In the genomic region with DNA sequence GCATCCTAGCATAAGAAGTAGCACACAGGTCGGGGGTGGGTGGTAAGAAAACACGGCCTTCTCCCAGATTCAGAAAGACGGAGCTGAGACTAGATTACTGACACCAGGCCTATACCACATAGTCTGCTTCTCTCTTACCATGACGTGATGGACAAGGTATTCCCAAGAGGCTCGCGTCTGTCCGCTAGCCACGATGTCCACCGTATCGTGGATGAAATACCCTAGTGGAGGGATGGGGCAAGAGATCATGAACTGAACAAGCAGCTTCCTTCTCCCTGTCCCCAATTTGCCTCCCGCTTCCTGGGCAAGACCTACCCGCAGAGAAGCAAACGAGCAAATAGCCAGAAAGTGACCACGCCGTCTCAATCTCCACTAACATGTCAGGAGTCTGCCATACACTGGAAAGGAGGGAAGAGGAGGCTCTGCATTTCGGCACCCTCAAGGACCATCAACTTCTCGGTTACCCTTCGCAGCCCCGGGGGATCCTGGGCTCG, we compare ENCODE assay signal across 8 cellular contexts. TPM values are rescaled to one million over a fixed set of nuclear protein-coding genes. Genes with fewer than 3 reads are reported as not detected.
DNase-seq lines count a peak whose midpoint lies in the region; ATAC-seq, FAIRE-seq and TF ChIP-seq lines count a peak whose summit lies in the region.

No MANE protein-coding gene starts in this region.

- H3K36me3 ChIP-seq in NT2/D1 (ENCODE audit: insufficient read depth, insufficient read length, low read length) (peaks cover 43% of the 10 kb centered on the region), GM12878 (ENCODE audit: control insufficient read depth in 2 of 2, insufficient read depth in 2 of 2, low read length in 1 of 2) (peaks cover 12 to 20% of the 10 kb centered on the region in 2 experiments; a peak in 3 of 4 replicates), right lobe of liver (peaks cover 6 to 36% (median 23%) of the 10 kb centered on the region in 4 donors), urinary bladder (ENCODE audit: insufficient read depth) (peaks cover 2% of the 10 kb centered on the region)

- peak; percentile 41 for TF ChIP-seq POLR2A in GM12878 (IDR thresholded peaks at IDR 0.05; ENCODE audit: low read depth, low read length)
- TF ChIP-seq POLR2A in right lobe of liver (IDR thresholded peaks at IDR 0.05), result no peak

- DNase-seq in NT2/D1 (ENCODE audit: low read depth, low spot score), result no peak
- no peak for DNase-seq in GM12878 (ENCODE audit: low read depth, low spot score)
- no peak for DNase-seq in right lobe of liver
- DNase-seq in germinal center (ENCODE audit: low spot score), result no peak
- no peak for DNase-seq in CD1c-positive myeloid dendritic cell (ENCODE audit: extremely low spot score)

- no peaks in the 10 kb centered on the region for H3K27me3 ChIP-seq in NT2/D1 (ENCODE audit: insufficient read depth, insufficient read length)
- no peaks in the 10 kb centered on the region for H3K27me3 ChIP-seq in GM12878 (replicated peaks in 1 of 2; ENCODE audit: control insufficient read depth in 2 of 2, insufficient read depth in 2 of 2, low read length in 1 of 2)
- no peaks in the 10 kb centered on the region for H3K27me3 ChIP-seq in right lobe of liver

- FAIRE-seq in GM12878 (lab: Jason Lieb, UNC), result no peak

- POLR2A ChIA-PET in GM12878 (lab: Charles Lee), result interaction anchor here (1.4 to 17.2 kb wide), 5 partner anchors 10 to 177 kb away, joined by 4 to 485 read pairs (median 9); a partner anchor contains a TSS

- CTCF ChIA-PET in GM12878 (lab: Yijun Ruan, JAX), result interaction anchor here (1.0 to 12.6 kb wide), 6 partner anchors 24 to 392 kb away, joined by 3 to 394 read pairs (median 30); a partner anchor contains a TSS

- TF ChIP-seq CTCF in 22Rv1 (IDR thresholded peaks at IDR 0.05) (no peak), GM12872 (IDR thresholded peaks at IDR 0.05; ENCODE audit: insufficient read depth, low read depth, low read length) (peak; percentile 41; the same call in 1 of the 3 replicates), GM12878 (IDR thresholded peaks at IDR 0.05 in 2 of 3, conservative IDR thresholded peaks at IDR 0.05 in 1 of 3; ENCODE audit: control insufficient read depth in 2 of 3, extremely low read depth in 1 of 3, insufficient read depth in 1 of 3, low read depth in 3 of 3, low read length in 3 of 3) (no peak), right lobe of liver (IDR thresholded peaks at IDR 0.05) (no peak)

- in situ Hi-C loops in GM12878 (cut with MboI), result loop anchor here (25.0 kb wide), 1 partner anchor 1263 kb away; a partner anchor contains a TSS

- intact Hi-C loops in GM12878 (cut with micrococcal nuclease; ENCODE audit: unreplicated experiment) (loop anchor here (5.0 to 10.0 kb wide), 2 partner anchors 117 to 390 kb away; a partner anchor contains a TSS), right lobe of liver (cut with DNase I) (no loop called here)

- H3K4me3 ChIP-seq in NT2/D1 (ENCODE audit: insufficient read length, low read depth), result peak overlapping the region; percentile 85
- peak overlapping the region; percentile 72 for H3K4me3 ChIP-seq in GM12878
- peak overlapping the region; percentile 70 to 78 (median 74) for H3K4me3 ChIP-seq in right lobe of liver
- no peak overlapping the region for H3K4me3 ChIP-seq in urinary bladder (ENCODE audit: low read depth, low read length)

- SMC1A ChIA-PET in GM12878 (lab: Charles Lee; ENCODE audit: uncharacterized antibody, unreplicated experiment), result interaction anchor here (0.7 to 11.3 kb wide), 9 partner anchors 10 to 1424 kb away, joined by 3 to 326 read pairs (median 3); a partner anchor contains a TSS

- H3K4me2 ChIP-seq in GM12878 (ENCODE audit: control insufficient read depth, insufficient read depth), result peak overlapping the region; percentile 82

- no peak for TF ChIP-seq EP300 in GM12878 (IDR thresholded peaks at IDR 0.05; ENCODE audit: borderline replicate concordance in 1 of 2, control insufficient read depth in 1 of 2, low read depth in 2 of 2, low read length in 2 of 2)

- H4K20me1 ChIP-seq in GM12878 (ENCODE audit: control insufficient read depth, insufficient read depth), result no peaks in the 10 kb centered on the region

- no peak overlapping the region for H2AFZ ChIP-seq in GM12878 (ENCODE audit: control insufficient read depth, low read depth, low read length)

- no TSS peak for BruUV-seq in GM12878 (replicated peaks; lab: Mats Ljungman, UMichigan)

- H3K4me1 ChIP-seq in NT2/D1 (ENCODE audit: insufficient read depth, insufficient read length), result peaks cover 5% of the 10 kb centered on the region
- peaks cover 23% of the 10 kb centered on the region for H3K4me1 ChIP-seq in GM12878 (ENCODE audit: control insufficient read depth, insufficient read depth, low read length)
- H3K4me1 ChIP-seq in right lobe of liver, result peaks cover 0 to 24% (median 11%) of the 10 kb centered on the region in 4 donors
- H3K4me1 ChIP-seq in urinary bladder (ENCODE audit: insufficient read depth), result no peaks in the 10 kb centered on the region

- ATAC-seq in GM12878, result no peak
- no peak for ATAC-seq in right lobe of liver

- no peak for TF ChIP-seq RAD21 in GM12878 (IDR thresholded peaks at IDR 0.05; ENCODE audit: insufficient read depth, low read depth, low read length)

- H3K79me2 ChIP-seq in GM12878 (ENCODE audit: control insufficient read depth, insufficient read depth, low read length), result peaks cover 37% of the 10 kb centered on the region

- H3K27ac ChIP-seq in 22Rv1 (peak overlapping the region; percentile 99), GM12878 (ENCODE audit: control insufficient read depth, insufficient read depth) (peak overlapping the region; percentile 74), right lobe of liver (peak overlapping the region in 2 of 3 donors; percentile 31 to 36), urinary bladder (ENCODE audit: low read depth) (peak overlapping the region; percentile 14)

- H3K9ac ChIP-seq in NT2/D1 (ENCODE audit: insufficient read length, low read depth), result peak overlapping the region; percentile 95
- H3K9ac ChIP-seq in GM12878 (ENCODE audit: control insufficient read depth, insufficient read depth, low read length), result peak overlapping the region; percentile 69

- 2% methylated on average over 20 of the region's 20 CpGs for WGBS in GM12878 (ENCODE audit: insufficient coverage, insufficient replicate concordance, low lambda C conversion rate, missing lambda C conversion rate)
- 8% methylated on average over 8 of the region's 20 CpGs for WGBS in right lobe of liver (ENCODE audit: insufficient coverage, low coverage, low lambda C conversion rate, missing lambda C conversion rate)
- WGBS in urinary bladder, result 24% methylated on average over 20 of the region's 20 CpGs

- H3K9me3 ChIP-seq in NT2/D1 (ENCODE audit: insufficient read depth, low read length) (no peaks in the 10 kb centered on the region), GM12878 (replicated peaks; ENCODE audit: control insufficient read depth, insufficient read depth, low read length) (no peaks in the 10 kb centered on the region), right lobe of liver (no peaks in the 10 kb centered on the region)

- RAD21 ChIA-PET in GM12878 (lab: Charles Lee; ENCODE audit: unreplicated experiment), result interaction anchor here (1.0 to 6.8 kb wide), 8 partner anchors 10 to 228 kb away, joined by 3 to 375 read pairs (median 5); a partner anchor contains a TSS

RNA-seq across cellular contexts. Expression of a gene that starts 0.8 kb away (rescaled TPM):
- total RNA-seq in GM12878 (2013; cell fraction: nucleolus; rRNA removed), result 1.9 and 4.3 TPM in 2 replicates
- total RNA-seq in GM12878 (2014; rRNA removed), result 8.6 and 10.6 TPM in 2 replicates
- 7.2 and 7.6 TPM in 2 replicates for total RNA-seq in GM12878 (2014; rRNA removed; fragmentation: Illumina TruSeq; extraction: Trizol)
- 7.3 and 7.6 TPM in 2 replicates for total RNA-seq in GM12878 (2021)
- 3.3 TPM for polyA plus RNA-seq in GM12878 (2011; ENCODE audit: low read depth)
- 2.1 and 4.0 TPM in 2 replicates for polyA plus RNA-seq in GM12878 (2011; rRNA removed)
- polyA plus RNA-seq in GM12878 (2011; cell fraction: cytosol; rRNA removed), result 4.1 and 4.2 TPM in 2 replicates
- polyA plus RNA-seq in GM12878 (2011; cell fraction: nucleus; rRNA removed), result 5.1 and 5.7 TPM in 2 replicates
- 5.3 and 8.7 TPM in 2 replicates for polyA plus RNA-seq in GM12878 (2012)
- 7.8 TPM in 2 replicates for polyA plus RNA-seq in GM12878 (2014; fragmentation: Illumina TruSeq; extraction: Trizol)
- 1 to 10 TPM; 2.9 to 7.1 TPM for polyA plus RNA-seq in GM12878 (2014; fragmentation: Nextera tagmentation; extraction: Ambion mirVana)
- polyA plus RNA-seq in GM12878 (2014; rRNA removed), result 13.6 and 14.6 TPM in 2 replicates
- polyA plus RNA-seq in GM12878 (2016; fragmentation: Nextera tagmentation; extraction: Ambion mirVana), result 10 to 100 TPM; 14.9 to 19.8 TPM
- 5.4 and 5.5 TPM in 2 replicates for polyA minus RNA-seq in GM12878 (2011; rRNA and poly(A)+ RNA removed)
- 2.8 and 5.5 TPM in 2 replicates for polyA minus RNA-seq in GM12878 (2011; cell fraction: cytosol; rRNA and poly(A)+ RNA removed)
- polyA minus RNA-seq in GM12878 (2011; cell fraction: nucleus; rRNA and poly(A)+ RNA removed), result 4.8 and 6.9 TPM in 2 replicates
- 10 to 100 TPM in 1 of 6 experiments, 1 to 10 TPM in 5; 2.9 to 11.0 (median 7.0) TPM for total RNA-seq in right lobe of liver
- total RNA-seq in urinary bladder, result 1.7 TPM
- 5.1 TPM for polyA plus RNA-seq in urinary bladder

RNA-seq across cellular contexts. Expression of a gene that starts 3.4 kb away (rescaled TPM):
- total RNA-seq in GM12878 (2013; cell fraction: nucleolus; rRNA removed), result 22.0 and 27.2 TPM in 2 replicates
- 8.8 and 10.5 TPM in 2 replicates for total RNA-seq in GM12878 (2014; rRNA removed)
- 6.0 and 6.7 TPM in 2 replicates for total RNA-seq in GM12878 (2014; rRNA removed; fragmentation: Illumina TruSeq; extraction: Trizol)
- 10.1 and 11.0 TPM in 2 replicates for total RNA-seq in GM12878 (2021)
- polyA plus RNA-seq in GM12878 (2011; ENCODE audit: low read depth), result 6.5 TPM
- polyA plus RNA-seq in GM12878 (2011; rRNA removed), result 7.9 and 13.2 TPM in 2 replicates
- 16.7 and 21.7 TPM in 2 replicates for polyA plus RNA-seq in GM12878 (2011; cell fraction: cytosol; rRNA removed)
- 24.8 and 26.2 TPM in 2 replicates for polyA plus RNA-seq in GM12878 (2011; cell fraction: nucleus; rRNA removed)
- 8.7 and 9.6 TPM in 2 replicates for polyA plus RNA-seq in GM12878 (2012)
- polyA plus RNA-seq in GM12878 (2014; fragmentation: Illumina TruSeq; extraction: Trizol), result 7.5 and 8.5 TPM in 2 replicates
- 1 to 10 TPM; 2.3 to 2.9 TPM for polyA plus RNA-seq in GM12878 (2014; fragmentation: Nextera tagmentation; extraction: Ambion mirVana)
- polyA plus RNA-seq in GM12878 (2014; rRNA removed), result 14.3 and 15.1 TPM in 2 replicates
- 10 to 100 TPM; 11.2 to 13.9 TPM for polyA plus RNA-seq in GM12878 (2016; fragmentation: Nextera tagmentation; extraction: Ambion mirVana)
- 14.9 and 20.8 TPM in 2 replicates for polyA minus RNA-seq in GM12878 (2011; rRNA and poly(A)+ RNA removed)
- polyA minus RNA-seq in GM12878 (2011; cell fraction: cytosol; rRNA and poly(A)+ RNA removed), result 4.0 and 4.4 TPM in 2 replicates
- 11.1 and 21.9 TPM in 2 replicates for polyA minus RNA-seq in GM12878 (2011; cell fraction: nucleus; rRNA and poly(A)+ RNA removed)
- 1 to 10 TPM; 1.6 to 5.4 (median 3.2) TPM for total RNA-seq in right lobe of liver
- 3.2 TPM for total RNA-seq in urinary bladder
- polyA plus RNA-seq in urinary bladder, result 2.1 TPM

RNA-seq across cellular contexts. Expression of a gene that starts 5.4 kb away (rescaled TPM):
- total RNA-seq in GM12878 (2013; cell fraction: nucleolus; rRNA removed), result 169 and 204 TPM in 2 replicates
- 1,231 and 1,339 TPM in 2 replicates for total RNA-seq in GM12878 (2014; rRNA removed)
- 1,926 and 2,065 TPM in 2 replicates for total RNA-seq in GM12878 (2014; rRNA removed; fragmentation: Illumina TruSeq; extraction: Trizol)
- 2,908 and 3,018 TPM in 2 replicates for total RNA-seq in GM12878 (2021)
- polyA plus RNA-seq in GM12878 (2011; ENCODE audit: low read depth), result 6,212 TPM
- 2,740 and 3,357 TPM in 2 replicates for polyA plus RNA-seq in GM12878 (2011; rRNA removed)
- polyA plus RNA-seq in GM12878 (2011; cell fraction: cytosol; rRNA removed), result 779 and 1,073 TPM in 2 replicates
- polyA plus RNA-seq in GM12878 (2011; cell fraction: nucleus; rRNA removed), result 561 and 573 TPM in 2 replicates
- 4,003 and 4,409 TPM in 2 replicates for polyA plus RNA-seq in GM12878 (2012)
- 1,904 and 2,135 TPM in 2 replicates for polyA plus RNA-seq in GM12878 (2014; fragmentation: Illumina TruSeq; extraction: Trizol)
- polyA plus RNA-seq in GM12878 (2014; fragmentation: Nextera tagmentation; extraction: Ambion mirVana), result over 10,000 TPM in 1 of 2 experiments, 1,000 to 10,000 TPM in 1; 8,970 to 10,319 TPM
- polyA plus RNA-seq in GM12878 (2014; rRNA removed), result 1,318 and 1,377 TPM in 2 replicates
- 1,000 to 10,000 TPM; 2,984 to 3,180 TPM for polyA plus RNA-seq in GM12878 (2016; fragmentation: Nextera tagmentation; extraction: Ambion mirVana)
- 1,547 and 2,710 TPM in 2 replicates for polyA minus RNA-seq in GM12878 (2011; rRNA and poly(A)+ RNA removed)
- 624 and 701 TPM in 2 replicates for polyA minus RNA-seq in GM12878 (2011; cell fraction: cytosol; rRNA and poly(A)+ RNA removed)
- 176 and 252 TPM in 2 replicates for polyA minus RNA-seq in GM12878 (2011; cell fraction: nucleus; rRNA and poly(A)+ RNA removed)
- total RNA-seq in right lobe of liver, result 100 to 1,000 TPM; 212 to 464 (median 362) TPM
- total RNA-seq in urinary bladder, result 428 TPM
- polyA plus RNA-seq in urinary bladder, result 1,648 TPM

RNA-seq across cellular contexts. Expression of a gene that starts 7.5 kb away (rescaled TPM):
- 10.7 and 13.3 TPM in 2 replicates for total RNA-seq in GM12878 (2013; cell fraction: nucleolus; rRNA removed)
- 40.2 and 46.4 TPM in 2 replicates for total RNA-seq in GM12878 (2014; rRNA removed)
- 24.2 and 26.9 TPM in 2 replicates for total RNA-seq in GM12878 (2014; rRNA removed; fragmentation: Illumina TruSeq; extraction: Trizol)
- 28.8 and 33.0 TPM in 2 replicates for total RNA-seq in GM12878 (2021)
- polyA plus RNA-seq in GM12878 (2011; ENCODE audit: low read depth), result 16.5 TPM
- 0.16 and 0.37 TPM in 2 replicates for polyA plus RNA-seq in GM12878 (2011; rRNA removed)
- 0.23 and 0.31 TPM in 2 replicates for polyA plus RNA-seq in GM12878 (2011; cell fraction: cytosol; rRNA removed)
- 0.69 and 0.75 TPM in 2 replicates for polyA plus RNA-seq in GM12878 (2011; cell fraction: nucleus; rRNA removed)
- 13.1 and 17.7 TPM in 2 replicates for polyA plus RNA-seq in GM12878 (2012)
- polyA plus RNA-seq in GM12878 (2014; fragmentation: Illumina TruSeq; extraction: Trizol), result 35.7 and 39.0 TPM in 2 replicates
- 10 to 100 TPM; 14.4 to 32.6 TPM for polyA plus RNA-seq in GM12878 (2014; fragmentation: Nextera tagmentation; extraction: Ambion mirVana)
- polyA plus RNA-seq in GM12878 (2014; rRNA removed), result 37.5 and 47.7 TPM in 2 replicates
- polyA plus RNA-seq in GM12878 (2016; fragmentation: Nextera tagmentation; extraction: Ambion mirVana), result 10 to 100 TPM; 30.9 to 37.4 TPM
- not detected in 2 replicates for polyA minus RNA-seq in GM12878 (2011; rRNA and poly(A)+ RNA removed)
- 4.1 and 4.9 TPM in 2 replicates for polyA minus RNA-seq in GM12878 (2011; cell fraction: cytosol; rRNA and poly(A)+ RNA removed)
- 0.48 and 0.86 TPM in 2 replicates for polyA minus RNA-seq in GM12878 (2011; cell fraction: nucleus; rRNA and poly(A)+ RNA removed)
- total RNA-seq in right lobe of liver, result 10 to 100 TPM in 1 of 6 experiments, 1 to 10 TPM in 5; 2.5 to 12.5 (median 4.7) TPM
- 63.7 TPM for total RNA-seq in urinary bladder
- 170 TPM for polyA plus RNA-seq in urinary bladder

RNA-seq across cellular contexts. Expression of a gene that starts 13.5 kb away (rescaled TPM):
- 6.2 and 8.9 TPM in 2 replicates for total RNA-seq in GM12878 (2013; cell fraction: nucleolus; rRNA removed)
- total RNA-seq in GM12878 (2014; rRNA removed) (1.1 and 1.5 TPM in 2 replicates), GM12878 (2014; rRNA removed; fragmentation: Illumina TruSeq; extraction: Trizol) (1.5 and 2.6 TPM in 2 replicates), GM12878 (2021) (1.5 and 2.4 TPM in 2 replicates), right lobe of liver (under 1 TPM in 5 of 6 experiments, not detected in 1; 0.18 to 0.97 (median 0.54) TPM), urinary bladder (1.7 TPM)
- 0.93 TPM for polyA plus RNA-seq in GM12878 (2011; ENCODE audit: low read depth)
- polyA plus RNA-seq in GM12878 (2011; rRNA removed) (0.99 and 1.4 TPM in 2 replicates), GM12878 (2014; fragmentation: Illumina TruSeq; extraction: Trizol) (1.2 and 2.0 TPM in 2 replicates), GM12878 (2014; fragmentation: Nextera tagmentation; extraction: Ambion mirVana) (under 1 TPM; 0.35 to 0.40 TPM), GM12878 (2014; rRNA removed) (2.1 and 4.8 TPM in 2 replicates), GM12878 (2016; fragmentation: Nextera tagmentation; extraction: Ambion mirVana) (under 1 TPM; 0.59 to 0.83 TPM), urinary bladder (1.8 TPM)
- polyA plus RNA-seq in GM12878 (2011; cell fraction: cytosol; rRNA removed), result 1.1 and 1.5 TPM in 2 replicates
- polyA plus RNA-seq in GM12878 (2011; cell fraction: nucleus; rRNA removed), result 6.8 and 8.9 TPM in 2 replicates
- polyA plus RNA-seq in GM12878 (2012), result 2.0 and 2.4 TPM in 2 replicates
- 0.73 and 0.82 TPM in 2 replicates for polyA minus RNA-seq in GM12878 (2011; rRNA and poly(A)+ RNA removed)
- not detected in 2 replicates for polyA minus RNA-seq in GM12878 (2011; cell fraction: cytosol; rRNA and poly(A)+ RNA removed)
- 1.2 and 2.1 TPM in 2 replicates for polyA minus RNA-seq in GM12878 (2011; cell fraction: nucleus; rRNA and poly(A)+ RNA removed)

Comparison
In these comparisons a context has a peak if more than half of its experiments do, and no peak if none do; other contexts are left out.
1. H3K27ac ChIP-seq: peak in every context shown above with its lines; median percentile 99 in 22Rv1; 74 in GM12878; 34 in right lobe of liver; 14 in urinary bladder.